In the genomic region with DNA sequence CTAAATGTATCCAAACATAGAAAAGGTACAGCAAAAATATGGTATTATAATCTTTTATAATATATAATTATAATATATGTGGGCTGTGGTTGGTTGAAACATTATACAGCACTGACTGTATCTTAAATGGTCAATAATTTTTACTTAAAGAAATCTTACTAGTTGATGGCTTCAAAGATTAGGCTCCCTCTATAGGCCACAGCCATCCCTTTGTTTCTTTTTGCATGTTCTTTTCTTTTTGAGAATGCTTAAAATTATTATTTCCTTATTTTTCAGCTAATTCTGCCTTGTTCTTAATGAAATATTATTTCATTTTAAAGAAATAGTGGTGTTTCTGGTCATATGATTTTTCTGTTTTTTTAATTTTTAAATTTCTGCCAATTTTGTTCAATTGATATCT, we compare ENCODE assay signal across 15 cellular contexts.
DNase-seq lines count a peak whose midpoint lies in the region; ATAC-seq, FAIRE-seq and TF ChIP-seq lines count a peak whose summit lies in the region.
"Had no signal": no experiment of that assay in that cellular context is flagged by ENCODE, and none has a peak within 500 bp of the region (broad histone marks: within the 10 kb centered on the region; RNA-seq: fewer than 3 reads in every experiment).

No MANE protein-coding gene starts in this region.

- no peaks in the 10 kb centered on the region for H3K27me3 ChIP-seq in KMS-11 (ENCODE audit: insufficient read depth, low read depth)
- H3K27me3 ChIP-seq: left lung, right atrium auricular region had no signal

- TF ChIP-seq CTCF in D721Med (IDR thresholded peaks at IDR 0.05; ENCODE audit: insufficient read depth, missing control alignments) (peak; percentile 1), KMS-11 (conservative IDR thresholded peaks at IDR 0.05; ENCODE audit: low read depth, low read length) (peak; percentile 29; the same call in 1 of the 2 replicates), choroid plexus epithelial cell (conservative IDR thresholded peaks at IDR 0.05; ENCODE audit: low read depth, low read length) (peak; percentile 42), osteocyte (IDR thresholded peaks at IDR 0.05) (peak; percentile 45), kidney (IDR thresholded peaks at IDR 0.05; ENCODE audit: borderline replicate concordance, extremely low read depth, insufficient read depth) (no peak)

- H3K9ac ChIP-seq in KMS-11 (no peak overlapping the region), kidney (ENCODE audit: low read length in 2 of 2) (no peak overlapping the region)

- FAIRE-seq in D721Med (lab: Jason Lieb, UNC) (no peak), kidney (lab: Jason Lieb, UNC) (no peak)

- H3K4me1 ChIP-seq in KMS-11 (ENCODE audit: low read depth, poor library complexity, severe bottlenecking) = peaks cover 3% of the 10 kb centered on the region
- no peaks in the 10 kb centered on the region for H3K4me1 ChIP-seq in kidney (ENCODE audit: control insufficient read depth in 1 of 2, insufficient read depth in 1 of 2, low read depth in 1 of 2, low read length in 2 of 2)
- H3K4me1 ChIP-seq: right atrium auricular region had no signal

- H2AFZ ChIP-seq in KMS-11 (ENCODE audit: low read depth) = no peak overlapping the region

- DNase-seq in D721Med (ENCODE audit: insufficient read length, low spot score) (no peak), choroid plexus epithelial cell (ENCODE audit: low read depth) (peak; percentile 28), osteocyte (ENCODE audit: extremely low spot score, unreplicated experiment) (no peak), kidney (no peak), NAMALWA (ENCODE audit: low spot score) (no peak)
- DNase-seq: activated CD4-positive, CD25-positive, alpha-beta regulatory T cell; activated CD8-positive, alpha-beta memory T cell treated with anti-CD3 and anti-CD28 coated beads, Interleukin-2, amount 50 U/mL, for 48 hours; hypothalamus; left lung; naive thymus-derived CD8-positive, alpha-beta T cell had no signal

- no peaks in the 10 kb centered on the region for H3K36me3 ChIP-seq in KMS-11 (ENCODE audit: insufficient read depth)
- peaks cover 0 to 5% of the 10 kb centered on the region in 2 donors for H3K36me3 ChIP-seq in kidney (ENCODE audit: control insufficient read depth in 1 of 2, insufficient read depth in 2 of 2, low read length in 2 of 2)
- H3K36me3 ChIP-seq: left lung, right atrium auricular region had no signal

- H3K4me3 ChIP-seq in KMS-11 (IDR thresholded peaks at IDR 0.05; ENCODE audit: insufficient read depth, low read depth, low read length) (no peak overlapping the region), choroid plexus epithelial cell (ENCODE audit: low read depth, low read length) (no peak overlapping the region), kidney (ENCODE audit: low read length in 2 of 2) (no peak overlapping the region)
- H3K4me3 ChIP-seq: left lung, right atrium auricular region had no signal

- H3K27ac Mint-ChIP-seq in osteocyte (ENCODE audit: unreplicated experiment) = no peak overlapping the region
- H3K27ac Mint-ChIP-seq: activated naive CD4-positive, alpha-beta T cell treated with anti-CD3 and anti-CD28 coated beads, Interleukin-2, amount 50 U/mL, for 72 hours; naive thymus-derived CD8-positive, alpha-beta T cell; stimulated activated memory B cell treated with anti-CD40 and anti-IgM and Interleukin-4, amounts not matched to agents 10 μg/mL and 1 μg/mL and 100 μg/mL, for 72 hours had no signal

- H4K20me1 ChIP-seq in KMS-11 (ENCODE audit: insufficient read depth) = no peaks in the 10 kb centered on the region

- no peaks in the 10 kb centered on the region for H3K79me2 ChIP-seq in KMS-11 (ENCODE audit: insufficient read depth, low read depth)

- no peak overlapping the region for H3K4me3 Mint-ChIP-seq in osteocyte (ENCODE audit: unreplicated experiment)
- H3K4me3 Mint-ChIP-seq: naive thymus-derived CD8-positive, alpha-beta T cell; stimulated activated memory B cell treated with anti-CD40 and anti-IgM and Interleukin-4, amounts not matched to agents 10 μg/mL and 1 μg/mL and 100 μg/mL, for 72 hours had no signal

- H3K36me3 Mint-ChIP-seq in osteocyte (ENCODE audit: unreplicated experiment) = no peaks in the 10 kb centered on the region
- H3K36me3 Mint-ChIP-seq: activated naive CD4-positive, alpha-beta T cell treated with anti-CD3 and anti-CD28 coated beads, Interleukin-2, amount 50 U/mL, for 72 hours; naive thymus-derived CD8-positive, alpha-beta T cell had no signal

- ATAC-seq in GM21515 (IDR thresholded peaks at IDR 0.05; ENCODE audit: unreplicated experiment) = no peak
- ATAC-seq: activated naive CD4-positive, alpha-beta T cell treated with anti-CD3 and anti-CD28 coated beads, Interleukin-2, amount 50 U/mL, for 72 hours; naive thymus-derived CD8-positive, alpha-beta T cell; stimulated activated memory B cell treated with anti-CD40 and anti-IgM and Interleukin-4, amounts not matched to agents 10 μg/mL and 1 μg/mL and 100 μg/mL, for 72 hours had no signal

- intact Hi-C loops in kidney (cut with DNase I) = no loop called here

- H3K9me3 ChIP-seq in kidney (ENCODE audit: control insufficient read depth in 1 of 2, low read length in 2 of 2) = no peaks in the 10 kb centered on the region
- H3K9me3 ChIP-seq: left lung, right atrium auricular region had no signal

- H3K9me3 Mint-ChIP-seq in osteocyte (ENCODE audit: unreplicated experiment) = no peaks in the 10 kb centered on the region
- H3K9me3 Mint-ChIP-seq: activated naive CD4-positive, alpha-beta T cell treated with anti-CD3 and anti-CD28 coated beads, Interleukin-2, amount 50 U/mL, for 72 hours; naive thymus-derived CD8-positive, alpha-beta T cell; stimulated activated memory B cell treated with anti-CD40 and anti-IgM and Interleukin-4, amounts not matched to agents 10 μg/mL and 1 μg/mL and 100 μg/mL, for 72 hours had no signal

- peaks cover 26% of the 10 kb centered on the region for H3K27me3 Mint-ChIP-seq in osteocyte (ENCODE audit: unreplicated experiment)
- H3K27me3 Mint-ChIP-seq: stimulated activated memory B cell treated with anti-CD40 and anti-IgM and Interleukin-4, amounts not matched to agents 10 μg/mL and 1 μg/mL and 100 μg/mL, for 72 hours had no signal

- H3K4me1 Mint-ChIP-seq in osteocyte (ENCODE audit: unreplicated experiment) = no peaks in the 10 kb centered on the region
- H3K4me1 Mint-ChIP-seq: naive thymus-derived CD8-positive, alpha-beta T cell had no signal

- no peak overlapping the region for H3K4me2 ChIP-seq in KMS-11

- H3K27ac ChIP-seq in KMS-11 = no peak overlapping the region
- no peak overlapping the region for H3K27ac ChIP-seq in kidney (ENCODE audit: low read depth in 2 of 2, low read length in 2 of 2)
- H3K27ac ChIP-seq: right atrium auricular region had no signal
